Comparison of ENCODE assay signal across 12 cellular contexts in the genomic region with DNA sequence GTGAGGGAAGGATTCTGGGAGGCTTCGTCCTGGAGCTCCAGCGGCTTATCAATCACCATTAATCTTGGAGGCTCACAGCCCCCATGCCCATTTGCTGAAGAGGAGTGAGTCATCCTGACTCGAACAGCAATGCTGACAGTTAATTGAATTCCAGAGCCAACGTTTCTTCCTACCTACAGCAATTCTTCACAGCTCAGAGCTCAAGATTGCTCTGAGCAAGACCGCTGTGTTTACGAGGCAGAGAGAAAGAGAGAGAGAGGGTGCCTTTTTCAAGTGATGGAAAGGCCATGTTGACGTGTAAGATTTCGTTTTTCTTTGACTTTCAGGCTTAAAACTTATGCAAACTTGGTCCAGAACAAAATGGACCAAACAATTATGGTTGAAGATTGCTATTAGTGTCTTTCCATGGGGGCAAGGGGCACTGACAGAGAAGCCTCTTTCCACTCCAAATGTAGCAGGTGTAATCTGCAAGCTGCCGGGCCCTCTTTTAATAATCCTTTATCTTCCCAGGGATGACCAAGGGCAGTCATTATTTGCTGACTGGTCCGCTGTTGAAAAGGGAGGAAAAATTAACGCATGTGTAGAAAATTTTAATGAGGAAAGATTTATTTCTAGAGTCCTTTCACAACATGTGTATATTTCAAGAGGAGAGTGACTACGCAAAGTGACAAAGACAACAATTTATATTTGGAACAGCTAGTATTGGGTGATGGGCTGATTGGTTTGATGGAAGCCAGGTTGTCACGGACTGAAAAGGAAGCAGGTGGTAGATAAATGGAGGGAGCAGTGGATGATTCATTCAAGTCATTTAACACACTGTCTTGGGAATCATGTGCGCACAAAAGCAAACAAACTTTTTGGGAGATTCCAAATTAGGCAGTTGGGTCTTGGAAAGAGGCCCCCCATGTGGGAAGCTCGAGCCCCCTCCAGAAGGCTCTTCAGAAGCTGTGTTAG.
DNase-seq lines count a peak whose midpoint lies in the region; ATAC-seq and TF ChIP-seq lines count a peak whose summit lies in the region.
"Had no signal": no experiment of that assay in that cellular context is flagged by ENCODE, and none has a peak within 500 bp of the region (broad histone marks: within the 10 kb centered on the region; RNA-seq: fewer than 3 reads in every experiment).

No MANE protein-coding gene starts in this region.

- H3K27ac ChIP-seq in colonic mucosa = no peak overlapping the region
- H3K27ac ChIP-seq: upper lobe of right lung had no signal

- H3K36me3 ChIP-seq in colonic mucosa = no peaks in the 10 kb centered on the region
- H3K36me3 ChIP-seq: upper lobe of right lung had no signal

- H3K4me1 ChIP-seq in colonic mucosa = no peaks in the 10 kb centered on the region
- H3K4me1 ChIP-seq: upper lobe of right lung had no signal

- DNase-seq in ELR (ENCODE audit: low read depth) = peak; percentile 74
- DNase-seq in NCI-H2227 (lab: John Stamatoyannopoulos, UW; ENCODE audit: unreplicated experiment) = peak; percentile 80
- no peak for DNase-seq in nephron progenitor cell
- no peak for DNase-seq in colonic mucosa
- no peak for DNase-seq in LoVo (ENCODE audit: low spot score)
- DNase-seq: naive B cell, NCI-H187 had no signal

- H3K4me3 Mint-ChIP-seq in brain (peak overlapping the region in 4 of 5 experiments; percentile 20 to 51 (median 36)), nephron progenitor cell (peak overlapping the region; percentile 53)
- H3K4me3 Mint-ChIP-seq: activated naive CD4-positive, alpha-beta T cell treated with anti-CD3 and anti-CD28 coated beads, Interleukin-2, amount 50 U/mL, for 24 hours had no signal

- H3K4me1 Mint-ChIP-seq in brain (peaks cover 78% of the 10 kb centered on the region), nephron progenitor cell (peaks cover 91% of the 10 kb centered on the region)
- H3K4me1 Mint-ChIP-seq: activated naive CD4-positive, alpha-beta T cell treated with anti-CD3 and anti-CD28 coated beads, Interleukin-2, amount 50 U/mL, for 24 hours; naive B cell had no signal

- ATAC-seq in GM18867 (IDR thresholded peaks at IDR 0.05; ENCODE audit: unreplicated experiment) (no peak), GM19023 (IDR thresholded peaks at IDR 0.05; ENCODE audit: unreplicated experiment) (no peak)

- H3K9ac ChIP-seq in colonic mucosa (ENCODE audit: low read depth in 2 of 2, low read length in 2 of 2) = no peak overlapping the region

- no peak overlapping the region for H3K4me3 ChIP-seq in colonic mucosa
- H3K4me3 ChIP-seq: upper lobe of right lung had no signal

- no peaks in the 10 kb centered on the region for H3K27me3 Mint-ChIP-seq in brain
- H3K27me3 Mint-ChIP-seq in nephron progenitor cell (ENCODE audit: low read depth, poor library complexity) = peaks cover 4% of the 10 kb centered on the region
- H3K27me3 Mint-ChIP-seq: activated naive CD4-positive, alpha-beta T cell treated with anti-CD3 and anti-CD28 coated beads, Interleukin-2, amount 50 U/mL, for 24 hours; naive B cell had no signal

- H3K9me3 ChIP-seq in colonic mucosa = no peaks in the 10 kb centered on the region
- H3K9me3 ChIP-seq: upper lobe of right lung had no signal

- peak overlapping the region; percentile 66 to 95 (median 89) for H3K27ac Mint-ChIP-seq in brain
- H3K27ac Mint-ChIP-seq in nephron progenitor cell = peak overlapping the region; percentile 20
- H3K27ac Mint-ChIP-seq: activated naive CD4-positive, alpha-beta T cell treated with anti-CD3 and anti-CD28 coated beads, Interleukin-2, amount 50 U/mL, for 24 hours had no signal

- TF ChIP-seq CTCF in brain (conservative IDR thresholded peaks at IDR 0.05) = no peak
- no peak for TF ChIP-seq CTCF in nephron progenitor cell (IDR thresholded peaks at IDR 0.05)
- no peak for TF ChIP-seq CTCF in colonic mucosa (IDR thresholded peaks at IDR 0.05)

- intact Hi-C loops in colonic mucosa (cut with DNase I) = no loop called here

- H3K27me3 ChIP-seq in colonic mucosa = no peaks in the 10 kb centered on the region
- H3K27me3 ChIP-seq: upper lobe of right lung had no signal

- H3K36me3 Mint-ChIP-seq in brain (no peaks in the 10 kb centered on the region), nephron progenitor cell (ENCODE audit: low read depth) (no peaks in the 10 kb centered on the region)
- H3K36me3 Mint-ChIP-seq: activated naive CD4-positive, alpha-beta T cell treated with anti-CD3 and anti-CD28 coated beads, Interleukin-2, amount 50 U/mL, for 24 hours; naive B cell had no signal

- H3K9me3 Mint-ChIP-seq in brain (no peaks in the 10 kb centered on the region), nephron progenitor cell (no peaks in the 10 kb centered on the region)
- H3K9me3 Mint-ChIP-seq: activated naive CD4-positive, alpha-beta T cell treated with anti-CD3 and anti-CD28 coated beads, Interleukin-2, amount 50 U/mL, for 24 hours; naive B cell had no signal

Comparison
In these comparisons a context has a peak if more than half of its experiments do, and no peak if none do; other contexts are left out.
1. DNase-seq: peak in ELR (single experiment) and NCI-H2227 (single experiment); none in nephron progenitor cell (single experiment), colonic mucosa (single experiment) and LoVo (single experiment).